8 cellular contexts compared by ENCODE assay signal in genomic region chr2:237691908-237692600, GRCh38.
DNase-seq lines count a peak whose midpoint lies in the region; ATAC-seq and TF ChIP-seq lines count a peak whose summit lies in the region.

No MANE protein-coding gene starts in this region.

- no peaks in the 10 kb centered on the region for H3K27me3 ChIP-seq in AG04450 (ENCODE audit: control insufficient read depth, insufficient read depth, low read length)
- H3K27me3 ChIP-seq in right lobe of liver, result no peaks in the 10 kb centered on the region

- H3K4me1 ChIP-seq in right lobe of liver, result peaks cover 0 to 43% (median 2%) of the 10 kb centered on the region in 4 donors

- no peaks in the 10 kb centered on the region for H3K9me3 Mint-ChIP-seq in activated CD4-positive, alpha-beta T cell treated with anti-CD3 and anti-CD28 coated beads, Interleukin-2, amount 10 ng/mL, durations not matched to agents 24 days and 14 days

- intact Hi-C loops in activated CD4-positive, alpha-beta T cell treated with anti-CD3 and anti-CD28 coated beads, Interleukin-2, amount 10 ng/mL, durations not matched to agents 24 days and 14 days (cut with micrococcal nuclease), result loop anchor here (1.0 to 10.0 kb wide), 5 partner anchors 8 to 1147 kb away; partner anchors contain the start of gene ASB1
- intact Hi-C loops in right lobe of liver (cut with DNase I), result loop anchor here (10.0 kb wide), 1 partner anchor 53 kb away; no protein-coding TSS in a partner anchor

- H3K9me3 ChIP-seq in AG04450 (ENCODE audit: control insufficient read depth, insufficient read depth, low read length), result no peaks in the 10 kb centered on the region; the same call in 1 of the 2 replicates
- no peaks in the 10 kb centered on the region for H3K9me3 ChIP-seq in right lobe of liver

- H3K27ac Mint-ChIP-seq in activated CD4-positive, alpha-beta T cell treated with anti-CD3 and anti-CD28 coated beads, Interleukin-2, amount 10 ng/mL, durations not matched to agents 24 days and 14 days, result peak overlapping the region; percentile 99

- H3K4me1 Mint-ChIP-seq in activated CD4-positive, alpha-beta T cell treated with anti-CD3 and anti-CD28 coated beads, Interleukin-2, amount 10 ng/mL, durations not matched to agents 24 days and 14 days, result peaks cover 61% of the 10 kb centered on the region

- peak overlapping the region; percentile 99 for H3K4me3 Mint-ChIP-seq in activated CD4-positive, alpha-beta T cell treated with anti-CD3 and anti-CD28 coated beads, Interleukin-2, amount 10 ng/mL, durations not matched to agents 24 days and 14 days

- TF ChIP-seq POLR2A in right lobe of liver (IDR thresholded peaks at IDR 0.05), result peak; percentile 93

- ATAC-seq in GM18868 (IDR thresholded peaks at IDR 0.05; ENCODE audit: unreplicated experiment) (peak; percentile 44), HG03108 (IDR thresholded peaks at IDR 0.05; ENCODE audit: unreplicated experiment) (peak; percentile 41), right lobe of liver (peak; percentile 73 to 91 (median 86))

- no peaks in the 10 kb centered on the region for H3K36me3 ChIP-seq in right lobe of liver

- H3K4me3 ChIP-seq in AG04450 (ENCODE audit: low read depth, low read length), result peak overlapping the region; percentile 88
- H3K4me3 ChIP-seq in right lobe of liver, result peak overlapping the region; percentile 67 to 91 (median 84)

- DNase-seq in AG04450 (ENCODE audit: low read depth, low spot score) (peak; percentile 70), NCI-H510A (lab: John Stamatoyannopoulos, UW) (peak; percentile 96), dedifferentiated amniotic fluid mesenchymal stem cell (ENCODE audit: extremely low spot score) (peak; percentile 65), right lobe of liver (peak; percentile 98 to 100 (median 99))
- peak; percentile 98 for DNase-seq in activated CD4-positive, alpha-beta T cell treated with anti-CD3 and anti-CD28 coated beads, Interleukin-2, amount 10 ng/mL, durations not matched to agents 24 days and 14 days
- peak; percentile 86 to 94 (median 94) for DNase-seq in stimulated activated CD4-positive, alpha-beta T cell treated with anti-CD3 and anti-CD28 coated beads, TNF-alpha, amount 100 ng/mL, for 24 hours (ENCODE audit: low read depth in 3 of 3)

- H3K36me3 Mint-ChIP-seq in activated CD4-positive, alpha-beta T cell treated with anti-CD3 and anti-CD28 coated beads, Interleukin-2, amount 10 ng/mL, durations not matched to agents 24 days and 14 days (ENCODE audit: low read depth), result peaks cover 18% of the 10 kb centered on the region

- POLR2A ChIA-PET in AG04450 (lab: Yijun Ruan, JAX), result interaction anchor here (0.6 to 3.4 kb wide), 6 partner anchors 14 to 278 kb away, joined by 3 to 15 read pairs (median 6); partner anchors contain the start of gene COL6A3

- no peaks in the 10 kb centered on the region for H3K27me3 Mint-ChIP-seq in activated CD4-positive, alpha-beta T cell treated with anti-CD3 and anti-CD28 coated beads, Interleukin-2, amount 10 ng/mL, durations not matched to agents 24 days and 14 days

- CTCF ChIA-PET in AG04450 (lab: Charles Lee), result interaction anchor here (0.7 to 2.9 kb wide), 5 partner anchors 18 to 123 kb away, joined by 3 to 20 read pairs (median 4); no protein-coding TSS in a partner anchor

- TF ChIP-seq CTCF in AG04450 (IDR thresholded peaks at IDR 0.05; ENCODE audit: low read depth, low read length) (no peak), right lobe of liver (IDR thresholded peaks at IDR 0.05) (no peak)

- peak overlapping the region; percentile 65 for H3K27ac ChIP-seq in AG04450 (ENCODE audit: low read depth, low read length)
- H3K27ac ChIP-seq in right lobe of liver, result peak overlapping the region; percentile 85 to 97 (median 89)

- 3% methylated on average over 13 of the region's 94 CpGs for WGBS in right lobe of liver (ENCODE audit: insufficient coverage, low coverage, low lambda C conversion rate, missing lambda C conversion rate)

Comparison
In these comparisons a context has a peak if more than half of its experiments do, and no peak if none do; other contexts are left out.
1. Peak in every context shown above with its lines: DNase-seq, ATAC-seq, H3K4me3 ChIP-seq and H3K27ac ChIP-seq.